Comparison of ENCODE assay signal across 12 cellular contexts in genomic region chr4:108169639-108170038, GRCh38. TPM values are rescaled to one million over a fixed set of nuclear protein-coding genes. Genes with fewer than 3 reads are reported as not detected.
DNase-seq lines count a peak whose midpoint lies in the region; TF ChIP-seq lines count a peak whose summit lies in the region.
"Had no signal": no experiment of that assay in that cellular context is flagged by ENCODE, and none has a peak within 500 bp of the region (broad histone marks: within the 10 kb centered on the region; RNA-seq: fewer than 3 reads in every experiment).

No MANE protein-coding gene starts in this region.

- no peaks in the 10 kb centered on the region for H3K36me3 ChIP-seq in suprapubic skin
- H3K36me3 ChIP-seq: spleen, uterus had no signal

- peak overlapping the region; percentile 95 for H3K27ac Mint-ChIP-seq in activated CD4-positive, alpha-beta T cell treated with anti-CD3 and anti-CD28 coated beads, Interleukin-2, amount 10 ng/mL, durations not matched to agents 7 days and 5 days
- H3K27ac Mint-ChIP-seq in chondrocyte (ENCODE audit: unreplicated experiment) (no peak overlapping the region), osteocyte (ENCODE audit: unreplicated experiment) (no peak overlapping the region)

- H3K27ac ChIP-seq in suprapubic skin: no peak overlapping the region

- DNase-seq in activated CD4-positive, alpha-beta T cell treated with anti-CD3 and anti-CD28 coated beads, Interleukin-2, amount 10 ng/mL, durations not matched to agents 7 days and 5 days: no peak
- no peak for DNase-seq in activated CD4-positive, alpha-beta T cell treated with anti-CD3 and anti-CD28 coated beads, Interleukin-2, amount 50 U/mL, for 4 hours
- DNase-seq in NCI-H69 (lab: John Stamatoyannopoulos, UW) (peak; percentile 51), chondrocyte (ENCODE audit: low spot score) (no peak), osteocyte (ENCODE audit: extremely low spot score, unreplicated experiment) (no peak), NCI-H1417 treated with DMSO at 0.1 percent for 48 hours (lab: John Stamatoyannopoulos, UW) (no peak), suprapubic skin (ENCODE audit: low spot score in 2 of 2) (no peak), D341Med (ENCODE audit: low spot score) (no peak)
- DNase-seq: activated gamma-delta T cell, spleen, uterus had no signal

- POLR2A ChIA-PET in activated CD4-positive, alpha-beta T cell treated with anti-CD3 and anti-CD28 coated beads, Interleukin-2, amount 10 ng/mL, durations not matched to agents 7 days and 5 days (lab: Charles Lee): no interaction called here

- H3K4me1 ChIP-seq in suprapubic skin: peaks cover 44% of the 10 kb centered on the region
- H3K4me1 ChIP-seq: uterus had no signal

- WGBS in suprapubic skin: 58% methylated on average over 9 of the region's 9 CpGs

- TF ChIP-seq EP300 in suprapubic skin (IDR thresholded peaks at IDR 0.05): no peak

- no peaks in the 10 kb centered on the region for H3K9me3 ChIP-seq in suprapubic skin
- H3K9me3 ChIP-seq: spleen, uterus had no signal

- no peaks in the 10 kb centered on the region for H3K9me3 Mint-ChIP-seq in activated CD4-positive, alpha-beta T cell treated with anti-CD3 and anti-CD28 coated beads, Interleukin-2, amount 10 ng/mL, durations not matched to agents 7 days and 5 days
- H3K9me3 Mint-ChIP-seq in chondrocyte (ENCODE audit: low read depth): no peaks in the 10 kb centered on the region
- no peaks in the 10 kb centered on the region for H3K9me3 Mint-ChIP-seq in osteocyte (ENCODE audit: unreplicated experiment)

- peaks cover 91% of the 10 kb centered on the region for H3K27me3 ChIP-seq in suprapubic skin

- no peak overlapping the region for H3K4me3 ChIP-seq in suprapubic skin

- peaks cover 40% of the 10 kb centered on the region for H3K4me1 Mint-ChIP-seq in activated CD4-positive, alpha-beta T cell treated with anti-CD3 and anti-CD28 coated beads, Interleukin-2, amount 10 ng/mL, durations not matched to agents 7 days and 5 days
- peaks cover 41% of the 10 kb centered on the region for H3K4me1 Mint-ChIP-seq in chondrocyte (ENCODE audit: low read depth)
- peaks cover 41% of the 10 kb centered on the region for H3K4me1 Mint-ChIP-seq in osteocyte (ENCODE audit: unreplicated experiment)

- H3K27me3 Mint-ChIP-seq in activated CD4-positive, alpha-beta T cell treated with anti-CD3 and anti-CD28 coated beads, Interleukin-2, amount 10 ng/mL, durations not matched to agents 7 days and 5 days: peaks cover 21% of the 10 kb centered on the region
- peaks cover 52% of the 10 kb centered on the region for H3K27me3 Mint-ChIP-seq in chondrocyte (ENCODE audit: low read depth)
- H3K27me3 Mint-ChIP-seq in osteocyte (ENCODE audit: unreplicated experiment): peaks cover 77% of the 10 kb centered on the region

- no peak for TF ChIP-seq CTCF in chondrocyte (IDR thresholded peaks at IDR 0.05)
- TF ChIP-seq CTCF in osteocyte (IDR thresholded peaks at IDR 0.05): no peak
- no peak for TF ChIP-seq CTCF in suprapubic skin (IDR thresholded peaks at IDR 0.05)

- peaks cover 30% of the 10 kb centered on the region for H3K36me3 Mint-ChIP-seq in activated CD4-positive, alpha-beta T cell treated with anti-CD3 and anti-CD28 coated beads, Interleukin-2, amount 10 ng/mL, durations not matched to agents 7 days and 5 days (ENCODE audit: low read depth)
- H3K36me3 Mint-ChIP-seq in chondrocyte (ENCODE audit: low read depth) (no peaks in the 10 kb centered on the region), osteocyte (ENCODE audit: unreplicated experiment) (no peaks in the 10 kb centered on the region)

- no peak for TF ChIP-seq POLR2A in suprapubic skin (IDR thresholded peaks at IDR 0.05)

- CTCF ChIA-PET in activated CD4-positive, alpha-beta T cell treated with anti-CD3 and anti-CD28 coated beads, Interleukin-2, amount 10 ng/mL, durations not matched to agents 7 days and 5 days (lab: Charles Lee): interaction anchor here (1.1 to 1.2 kb wide), 2 partner anchors 19 to 54 kb away, joined by 3 to 4 read pairs; no protein-coding TSS in a partner anchor

- peak overlapping the region; percentile 87 for H3K4me3 Mint-ChIP-seq in activated CD4-positive, alpha-beta T cell treated with anti-CD3 and anti-CD28 coated beads, Interleukin-2, amount 10 ng/mL, durations not matched to agents 7 days and 5 days
- peak overlapping the region; percentile 83 for H3K4me3 Mint-ChIP-seq in chondrocyte (ENCODE audit: unreplicated experiment)
- peak overlapping the region; percentile 82 for H3K4me3 Mint-ChIP-seq in osteocyte (ENCODE audit: unreplicated experiment)

RNA-seq across cellular contexts. Expression of gene LEF1, which starts 0.9 kb away (rescaled TPM):
- 100 to 1,000 TPM; 386 to 498 TPM for total RNA-seq in activated CD4-positive, alpha-beta T cell treated with anti-CD3 and anti-CD28 coated beads, Interleukin-2, amount 10 ng/mL, durations not matched to agents 7 days and 5 days
- total RNA-seq in chondrocyte (2.8 to 4.6 TPM (median 3.1 TPM) in 3 replicates), osteocyte (1.7 and 3.1 TPM in 2 replicates), suprapubic skin (10 to 100 TPM in 2 of 4 donors, 1 to 10 TPM in 2; 7.2 to 23.4 (median 14.5) TPM)
- total RNA-seq: G401 had no signal

Comparison
In these comparisons a context has a peak if more than half of its experiments do, and no peak if none do; other contexts are left out.
1. RNA of gene LEF1, which starts 0.9 kb away (total RNA-seq): 386 to 498 TPM in activated CD4-positive, alpha-beta T cell treated with anti-CD3 and anti-CD28 coated beads, Interleukin-2, amount 10 ng/mL, durations not matched to agents 7 days and 5 days; 7.2 to 23.4 TPM in suprapubic skin, 2.8 to 4.6 TPM in chondrocyte and 1.7 to 3.1 TPM in osteocyte; every median in the first group is over 10 times any median in the second.
2. Peak in every context shown above with its lines, with median percentiles within 50 percentile points of each other: H3K4me3 Mint-ChIP-seq.